Comparison of ENCODE assay signal across 1 cellular context in genomic region chr9:104780796-104781395, GRCh38.
TF ChIP-seq lines count a peak whose summit lies in the region.

No MANE protein-coding gene starts in this region.

TF ChIP-seq in GM12878, 131 proteins besides CTCF, POLR2A, EP300 and RAD21:
- TF ChIP-seq SPI1 (IDR thresholded peaks at IDR 0.05; ENCODE audit: borderline replicate concordance, insufficient read depth, low read depth, low read length) (peak; percentile 32; the same call in 1 of the 2 replicates), GABPA (IDR thresholded peaks at IDR 0.05; ENCODE audit: low read depth) (no peak), RAD51 (IDR thresholded peaks at IDR 0.05) (no peak), SMC3 (IDR thresholded peaks at IDR 0.05; ENCODE audit: borderline replicate concordance, low read length) (peak; percentile 38; the same call in 1 of the 2 replicates)
